ENCODE assay signal across 29 cellular contexts in genomic region chr4:57425610-57426009, GRCh38.
DNase-seq lines count a peak whose midpoint lies in the region; FAIRE-seq and TF ChIP-seq lines count a peak whose summit lies in the region.
"Had no signal": no experiment of that assay in that cellular context is flagged by ENCODE, and none has a peak within 500 bp of the region (broad histone marks: within the 10 kb centered on the region; RNA-seq: fewer than 3 reads in every experiment).

No MANE protein-coding gene starts in this region.

- H3K27me3 Mint-ChIP-seq in CD8-positive, alpha-beta memory T cell: peaks cover 0 to 2% of the 10 kb centered on the region in 2 donors
- H3K27me3 Mint-ChIP-seq: activated CD4-positive, alpha-beta T cell treated with anti-CD3 and anti-CD28 coated beads, Interleukin-2, amount 10 ng/mL, durations not matched to agents 7 days and 5 days had no signal

- H3K36me3 ChIP-seq in GM23248 (ENCODE audit: low read depth): no peaks in the 10 kb centered on the region
- H3K36me3 ChIP-seq in CD8-positive, alpha-beta memory T cell (ENCODE audit: insufficient read depth, low read length): no peaks in the 10 kb centered on the region
- H3K36me3 ChIP-seq: tibial nerve had no signal

- H3K79me2 ChIP-seq in GM23248 (ENCODE audit: insufficient read depth): no peaks in the 10 kb centered on the region

- FAIRE-seq in RCC 7860 (lab: Jason Lieb, UNC): no peak
- FAIRE-seq: frontal cortex had no signal

- H3K4me3 Mint-ChIP-seq in CD8-positive, alpha-beta memory T cell: no peak overlapping the region
- H3K4me3 Mint-ChIP-seq: activated CD4-positive, alpha-beta T cell treated with anti-CD3 and anti-CD28 coated beads, Interleukin-2, amount 10 ng/mL, durations not matched to agents 7 days and 5 days; endodermal cell; GM23338; naive thymus-derived CD8-positive, alpha-beta T cell had no signal

- no peak overlapping the region for H2AFZ ChIP-seq in GM23248
- H2AFZ ChIP-seq: GM23338 had no signal

- H3K9me3 ChIP-seq in GM23248 (ENCODE audit: low read depth): no peaks in the 10 kb centered on the region
- H3K9me3 ChIP-seq in CD8-positive, alpha-beta memory T cell (ENCODE audit: low read length): no peaks in the 10 kb centered on the region
- H3K9me3 ChIP-seq: psoas muscle, tibial nerve had no signal

- peak overlapping the region; percentile 12 for H3K4me2 ChIP-seq in GM23248 (ENCODE audit: unreplicated experiment)
- H3K4me2 ChIP-seq: GM23338 had no signal

- H3K4me1 Mint-ChIP-seq in CD8-positive, alpha-beta memory T cell: no peaks in the 10 kb centered on the region
- H3K4me1 Mint-ChIP-seq: activated CD4-positive, alpha-beta T cell treated with anti-CD3 and anti-CD28 coated beads, Interleukin-2, amount 10 ng/mL, durations not matched to agents 7 days and 5 days; endodermal cell; GM23338 had no signal

- no peaks in the 10 kb centered on the region for H3K9me2 ChIP-seq in GM23248 (ENCODE audit: insufficient read depth)

- peak; percentile 69 for DNase-seq in GM23248
- peak; percentile 71 for DNase-seq in RCC 7860 (ENCODE audit: low spot score)
- DNase-seq in epithelial cell of esophagus (ENCODE audit: low read depth): peak; percentile 37
- DNase-seq in stromal cell of bone marrow (ENCODE audit: low read depth): peak; percentile 34
- DNase-seq in DMS153 (lab: John Stamatoyannopoulos, UW): no peak
- no peak for DNase-seq in activated naive CD4-positive, alpha-beta T cell treated with Interleukin-2 at 50 U/mL for 16 hours
- DNase-seq in CD8-positive, alpha-beta memory T cell: no peak
- DNase-seq: activated CD4-positive, alpha-beta T cell treated with anti-CD3 and anti-CD28 coated beads, Interleukin-2, amount 10 ng/mL, durations not matched to agents 7 days and 5 days; activated gamma-delta T cell treated with Interleukin-2 at 50 U/mL for 16 hours; activated T-cell treated with anti-CD3 and anti-CD28 coated beads, Interleukin-2, amount 50 U/mL, for 1 hour; cerebellar nuclear complex; dermis blood vessel endothelial cell; DMS79 treated with DMSO at 0.1 percent for 48 hours; endodermal cell; IMR-90; left cardiac atrium; naive thymus-derived CD8-positive, alpha-beta T cell; NCI-H1048; NCI-H1694; NCI-H510A; nucleus accumbens; psoas muscle; stimulated activated CD4-positive, alpha-beta T cell treated with anti-CD3 and anti-CD28 coated beads, Interleukin-4, amount 100 ng/mL, for 24 hours had no signal

- no peak for TF ChIP-seq CTCF in epithelial cell of esophagus (IDR thresholded peaks at IDR 0.05; ENCODE audit: insufficient read depth, low read depth, low read length, missing control alignments)

- H3K9me3 Mint-ChIP-seq in CD8-positive, alpha-beta memory T cell: peaks cover 0 to 4% (median 0%) of the 10 kb centered on the region in 5 donors
- H3K9me3 Mint-ChIP-seq: activated CD4-positive, alpha-beta T cell treated with anti-CD3 and anti-CD28 coated beads, Interleukin-2, amount 10 ng/mL, durations not matched to agents 7 days and 5 days had no signal

- H3K4me3 ChIP-seq in GM23248: no peak overlapping the region
- H3K4me3 ChIP-seq in epithelial cell of esophagus (ENCODE audit: low read length): no peak overlapping the region
- H3K4me3 ChIP-seq in CD8-positive, alpha-beta memory T cell (ENCODE audit: low read length): no peak overlapping the region
- H3K4me3 ChIP-seq: GM23338, lung, psoas muscle, tibial nerve had no signal

- peak overlapping the region; percentile 82 for H3K27ac ChIP-seq in GM23248
- H3K27ac ChIP-seq in CD8-positive, alpha-beta memory T cell (ENCODE audit: low read depth, low read length): no peak overlapping the region
- H3K27ac ChIP-seq: C4-2B, psoas muscle, VCaP had no signal

- no peaks in the 10 kb centered on the region for H3K36me3 Mint-ChIP-seq in CD8-positive, alpha-beta memory T cell
- H3K36me3 Mint-ChIP-seq: naive thymus-derived CD8-positive, alpha-beta T cell had no signal

- H3F3A ChIP-seq in GM23248 (ENCODE audit: insufficient read depth): peaks cover 31% of the 10 kb centered on the region

- no peaks in the 10 kb centered on the region for H4K20me1 ChIP-seq in GM23248 (ENCODE audit: insufficient read depth)

- POLR2A ChIA-PET in CD8-positive, alpha-beta memory T cell (lab: Charles Lee): no interaction called here

- CTCF ChIA-PET in CD8-positive, alpha-beta memory T cell (lab: Charles Lee): no interaction called here

- H3K27ac Mint-ChIP-seq in CD8-positive, alpha-beta memory T cell: no peak overlapping the region
- H3K27ac Mint-ChIP-seq: activated CD4-positive, alpha-beta T cell treated with anti-CD3 and anti-CD28 coated beads, Interleukin-2, amount 10 ng/mL, durations not matched to agents 7 days and 5 days; endodermal cell; GM23338; naive thymus-derived CD8-positive, alpha-beta T cell had no signal

- no peak overlapping the region for H3K9ac ChIP-seq in GM23248

- 0 to 4% methylated on average over 1 of the region's 1 CpG for WGBS in GM23248 (ENCODE audit: low coverage in 1 of 2, low lambda C conversion rate in 2 of 2, missing lambda C conversion rate in 2 of 2), 2 experiments

- in situ Hi-C loops in GM23248 (cut with MboI): no loop called here

- peaks cover 33% of the 10 kb centered on the region for H3K4me1 ChIP-seq in GM23248 (ENCODE audit: insufficient read depth)
- no peaks in the 10 kb centered on the region for H3K4me1 ChIP-seq in CD8-positive, alpha-beta memory T cell (ENCODE audit: insufficient read depth, low read length)
- H3K4me1 ChIP-seq: psoas muscle had no signal

- 0 out of 2 replicates have a peak, but pooled peaks cover 9% of the 10 kb centered on the region for H3K27me3 ChIP-seq in GM23248 (replicated peaks; ENCODE audit: insufficient read depth)
- no peaks in the 10 kb centered on the region for H3K27me3 ChIP-seq in CD8-positive, alpha-beta memory T cell (ENCODE audit: insufficient read depth, low read length, poor library complexity, severe bottlenecking)
- H3K27me3 ChIP-seq: tibial nerve had no signal

Comparison
In these comparisons a context has a peak if more than half of its experiments do, and no peak if none do; other contexts are left out.
1. DNase-seq: peak in GM23248 (single experiment), RCC 7860 (single experiment), epithelial cell of esophagus (single experiment) and stromal cell of bone marrow (single experiment); none in DMS153 (single experiment), activated naive CD4-positive, alpha-beta T cell treated with Interleukin-2 at 50 U/mL for 16 hours (single experiment) and CD8-positive, alpha-beta memory T cell (0 of 5).